In genomic region chr13:59568306-59568705, GRCh38 we compare ENCODE assay signal across 1 cellular context.
TF ChIP-seq lines count a peak whose summit lies in the region.

No MANE protein-coding gene starts in this region.

TF ChIP-seq in SK-N-SH, 30 proteins besides CTCF, POLR2A, EP300 and RAD21 (continued from another document):
- TF ChIP-seq EZH2phosphoT487 (IDR thresholded peaks at IDR 0.05; ENCODE audit: borderline replicate concordance, low read depth) (no peak), YY1 (IDR thresholded peaks at IDR 0.05; ENCODE audit: low read depth) (no peak)
